8 cellular contexts compared by ENCODE assay signal in genomic region chr11:110463153-110463552, GRCh38. TPM values are rescaled to one million over a fixed set of nuclear protein-coding genes. Genes with fewer than 3 reads are reported as not detected.
DNase-seq lines count a peak whose midpoint lies in the region; ATAC-seq and TF ChIP-seq lines count a peak whose summit lies in the region.

No MANE protein-coding gene starts in this region.

- CTCF ChIA-PET in CD4-positive, alpha-beta memory T cell (lab: Charles Lee; ENCODE audit: partially characterized antibody): no interaction called here

- H3K4me3 Mint-ChIP-seq in activated naive CD8-positive, alpha-beta T cell treated with anti-CD3 and anti-CD28 coated beads, Interleukin-2, amount 10 ng/mL, durations not matched to agents 7 days and 5 days: no peak overlapping the region
- no peak overlapping the region for H3K4me3 Mint-ChIP-seq in CD4-positive, alpha-beta memory T cell

- H3K27ac Mint-ChIP-seq in activated naive CD8-positive, alpha-beta T cell treated with anti-CD3 and anti-CD28 coated beads, Interleukin-2, amount 10 ng/mL, durations not matched to agents 7 days and 5 days: no peak overlapping the region
- H3K27ac Mint-ChIP-seq in CD4-positive, alpha-beta memory T cell: no peak overlapping the region

- ATAC-seq in activated naive CD8-positive, alpha-beta T cell treated with anti-CD3 and anti-CD28 coated beads, Interleukin-2, amount 10 ng/mL, durations not matched to agents 7 days and 5 days (ENCODE audit: low read depth): peak; percentile 63

- H3K4me1 Mint-ChIP-seq in activated naive CD8-positive, alpha-beta T cell treated with anti-CD3 and anti-CD28 coated beads, Interleukin-2, amount 10 ng/mL, durations not matched to agents 7 days and 5 days: no peaks in the 10 kb centered on the region
- H3K4me1 Mint-ChIP-seq in CD4-positive, alpha-beta memory T cell: peaks cover 0 to 9% (median 2%) of the 10 kb centered on the region in 4 donors

- in situ Hi-C loops in ACHN (cut with HindIII; ENCODE audit: low pct_ligation_motif_present, low pct_unique_long_range_greater_than_20kb, low sequenced_read_pairs): no loop called here

- no peak overlapping the region for H3K4me3 ChIP-seq in CD4-positive, alpha-beta memory T cell (ENCODE audit: low read length in 2 of 2)

- DNase-seq in ACHN: peak; percentile 32
- DNase-seq in NCI-H2081 (lab: John Stamatoyannopoulos, UW): peak; percentile 70 to 74
- DNase-seq in activated naive CD8-positive, alpha-beta T cell treated with anti-CD3 and anti-CD28 coated beads, Interleukin-2, amount 10 ng/mL, durations not matched to agents 7 days and 5 days: peak; percentile 45
- DNase-seq in iPS-NIHi7 (ENCODE audit: extremely low spot score): peak; percentile 28
- peak; percentile 9 for DNase-seq in stimulated activated CD4-positive, alpha-beta T cell treated with anti-CD3 and anti-CD28 coated beads, Interleukin-4, amount 100 ng/mL, for 24 hours
- no peak for DNase-seq in SHP77 treated with DMSO at 0.1 percent for 48 hours (lab: John Stamatoyannopoulos, UW)
- DNase-seq in CD4-positive, alpha-beta memory T cell: no peak

- peak; percentile 50 for TF ChIP-seq CTCF in GM12873 (IDR thresholded peaks at IDR 0.05; ENCODE audit: insufficient read depth, low read depth, low read length, missing control alignments)

- no peaks in the 10 kb centered on the region for H3K27me3 ChIP-seq in CD4-positive, alpha-beta memory T cell (ENCODE audit: insufficient read depth, low read length)

- H3K9me3 ChIP-seq in CD4-positive, alpha-beta memory T cell (ENCODE audit: control insufficient read depth in 1 of 2, low read length in 2 of 2): no peaks in the 10 kb centered on the region

- no peaks in the 10 kb centered on the region for H3K9me3 Mint-ChIP-seq in activated naive CD8-positive, alpha-beta T cell treated with anti-CD3 and anti-CD28 coated beads, Interleukin-2, amount 10 ng/mL, durations not matched to agents 7 days and 5 days
- H3K9me3 Mint-ChIP-seq in CD4-positive, alpha-beta memory T cell: no peaks in the 10 kb centered on the region

- H3K27me3 Mint-ChIP-seq in activated naive CD8-positive, alpha-beta T cell treated with anti-CD3 and anti-CD28 coated beads, Interleukin-2, amount 10 ng/mL, durations not matched to agents 7 days and 5 days: no peaks in the 10 kb centered on the region
- no peaks in the 10 kb centered on the region for H3K27me3 Mint-ChIP-seq in CD4-positive, alpha-beta memory T cell

- H3K36me3 ChIP-seq in CD4-positive, alpha-beta memory T cell (ENCODE audit: insufficient read depth, low read length): peaks cover 8% of the 10 kb centered on the region

- POLR2A ChIA-PET in activated naive CD8-positive, alpha-beta T cell treated with anti-CD3 and anti-CD28 coated beads, Interleukin-2, amount 10 ng/mL, durations not matched to agents 7 days and 5 days (lab: Charles Lee): no interaction called here
- POLR2A ChIA-PET in CD4-positive, alpha-beta memory T cell (lab: Charles Lee; ENCODE audit: partially characterized antibody): no interaction called here

- intact Hi-C loops in CD4-positive, alpha-beta memory T cell (cut with micrococcal nuclease): loop anchor here (1.0 kb wide), 1 partner anchor 767 kb away; no protein-coding TSS in a partner anchor

- H3K4me1 ChIP-seq in CD4-positive, alpha-beta memory T cell (ENCODE audit: insufficient read depth, low read length): no peaks in the 10 kb centered on the region

- H3K36me3 Mint-ChIP-seq in activated naive CD8-positive, alpha-beta T cell treated with anti-CD3 and anti-CD28 coated beads, Interleukin-2, amount 10 ng/mL, durations not matched to agents 7 days and 5 days: peaks cover 18% of the 10 kb centered on the region
- H3K36me3 Mint-ChIP-seq in CD4-positive, alpha-beta memory T cell: peaks cover 50 to 58% of the 10 kb centered on the region in 2 donors

- H3K27ac ChIP-seq in CD4-positive, alpha-beta memory T cell (ENCODE audit: low read depth, low read length): no peak overlapping the region

RNA-seq across cellular contexts. Expression of gene FDX1, which starts 33.4 kb away (rescaled TPM):
- total RNA-seq in activated naive CD8-positive, alpha-beta T cell treated with anti-CD3 and anti-CD28 coated beads, Interleukin-2, amount 10 ng/mL, durations not matched to agents 7 days and 5 days: 10 to 100 TPM in 1 of 2 experiments, 1 to 10 TPM in 1; 9.9 to 10.5 TPM
- total RNA-seq in CD4-positive, alpha-beta memory T cell: 10 to 100 TPM; 10.7 to 12.4 TPM
- polyA plus RNA-seq in CD4-positive, alpha-beta memory T cell: 10 to 100 TPM; 20.1 to 25.5 TPM

Comparison
In these comparisons a context has a peak if more than half of its experiments do, and no peak if none do; other contexts are left out.
1. DNase-seq: peak in ACHN (single experiment), NCI-H2081 (2 of 2), activated naive CD8-positive, alpha-beta T cell treated with anti-CD3 and anti-CD28 coated beads, Interleukin-2, amount 10 ng/mL, durations not matched to agents 7 days and 5 days (single experiment), iPS-NIHi7 (single experiment) and stimulated activated CD4-positive, alpha-beta T cell treated with anti-CD3 and anti-CD28 coated beads, Interleukin-4, amount 100 ng/mL, for 24 hours (single experiment); none in SHP77 treated with DMSO at 0.1 percent for 48 hours (single experiment) and CD4-positive, alpha-beta memory T cell (0 of 5).